ENCODE assay signal across 17 cellular contexts in genomic region chr1:160127381-160127780, GRCh38. TPM values are rescaled to one million over a fixed set of nuclear protein-coding genes. Genes with fewer than 3 reads are reported as not detected.
A peak's percentile ranks its signal among the peaks of the same experiment; 100 is the strongest.
DNase-seq lines count a peak whose midpoint lies in the region; ATAC-seq, FAIRE-seq and TF ChIP-seq lines count a peak whose summit lies in the region.
"Had no signal": no experiment of that assay in that cellular context is flagged by ENCODE, and none has a peak within 500 bp of the region (broad histone marks: within the 10 kb centered on the region; RNA-seq: fewer than 3 reads in every experiment).

No MANE protein-coding gene starts in this region.

- no peaks in the 10 kb centered on the region for H3K9me3 ChIP-seq in A549
- H3K9me3 ChIP-seq in hepatocyte (ENCODE audit: low read depth), result no peaks in the 10 kb centered on the region
- H3K9me3 ChIP-seq in skeletal muscle tissue (ENCODE audit: control insufficient read depth in 3 of 3, low read length in 3 of 3), result no peaks in the 10 kb centered on the region
- H3K9me3 ChIP-seq: HAP-1, MG63 had no signal

- no peaks in the 10 kb centered on the region for H3K9me2 ChIP-seq in hepatocyte (replicated peaks; ENCODE audit: insufficient read depth)

- ATAC-seq in A549 (no peak), HG03354 (IDR thresholded peaks at IDR 0.05; ENCODE audit: poor library complexity, severe bottlenecking, unreplicated experiment) (no peak)

- H3K4me1 ChIP-seq in A549 (peaks cover 63% of the 10 kb centered on the region), hepatocyte (ENCODE audit: insufficient read depth) (peaks cover 8% of the 10 kb centered on the region), skeletal muscle tissue (ENCODE audit: control insufficient read depth in 3 of 3, insufficient read depth in 3 of 3, low read length in 3 of 3) (peaks cover 90 to 96% (median 90%) of the 10 kb centered on the region in 3 donors)
- H3K4me1 ChIP-seq: HAP-1 had no signal

- no peaks in the 10 kb centered on the region for H3K79me2 ChIP-seq in hepatocyte

- POLR2A ChIA-PET in A549 (lab: Yijun Ruan, JAX), result no interaction called here

- no peak for TF ChIP-seq RAD21 in A549 (conservative IDR thresholded peaks at IDR 0.05 in 1 of 2, IDR thresholded peaks at IDR 0.05 in 1 of 2)

- H3K27ac ChIP-seq in A549, result peak overlapping the region; percentile 60 to 85; a peak in 5 of 6 replicates
- peak overlapping the region; percentile 72 for H3K27ac ChIP-seq in angular gyrus (ENCODE audit: low read depth, low read length)
- H3K27ac ChIP-seq in hepatocyte, result peak overlapping the region; percentile 58
- peak overlapping the region; percentile 96 for H3K27ac ChIP-seq in skeletal muscle tissue (ENCODE audit: low read depth, low read length)
- H3K27ac ChIP-seq: KMS-11, PC-9 had no signal

- WGBS in A549 (ENCODE audit: missing lambda C conversion rate), result 96% methylated on average over 6 of the region's 9 CpGs
- 95% methylated on average over 9 of the region's 9 CpGs for WGBS in hepatocyte (ENCODE audit: low lambda C conversion rate, missing lambda C conversion rate)

- no peak overlapping the region for H2AFZ ChIP-seq in hepatocyte

- no peak for TF ChIP-seq CTCF in A549 (IDR thresholded peaks at IDR 0.05)
- no peak for TF ChIP-seq CTCF in hepatocyte (IDR thresholded peaks at IDR 0.05; ENCODE audit: poor library complexity)

- no peaks in the 10 kb centered on the region for H3K36me3 ChIP-seq in hepatocyte (replicated peaks; ENCODE audit: insufficient read depth, low read depth)
- peaks cover 58 to 71% (median 66%) of the 10 kb centered on the region in 3 donors for H3K36me3 ChIP-seq in skeletal muscle tissue (ENCODE audit: control insufficient read depth in 3 of 3, insufficient read depth in 3 of 3, low read length in 3 of 3)
- H3K36me3 ChIP-seq: HAP-1, MG63 had no signal

- peak overlapping the region; percentile 49; the same call in 2 of the 3 replicates for H3K4me2 ChIP-seq in A549
- H3K4me2 ChIP-seq in hepatocyte, result no peak overlapping the region
- H3K4me2 ChIP-seq: KMS-11 had no signal

- DNase-seq in A549 (ENCODE audit: low read depth in 1 of 2, low spot score in 1 of 2), result no peak
- no peak for DNase-seq in hepatocyte (ENCODE audit: low spot score)
- DNase-seq in iPS-NIHi7 (ENCODE audit: extremely low spot score), result no peak
- no peak for DNase-seq in SIG-M5 (lab: John Stamatoyannopoulos, UW)
- DNase-seq in cortex of kidney (lab: John Stamatoyannopoulos, UW), result no peak
- DNase-seq: NCI-H1092 treated with DMSO at 0.1 percent for 48 hours, NCI-H1694 treated with DMSO at 0.1 percent for 48 hours, NCI-H446, NCI-H748 treated with DMSO at 0.1 percent for 48 hours had no signal

- H4K20me1 ChIP-seq in hepatocyte (ENCODE audit: insufficient read depth, poor library complexity, severe bottlenecking), result no peaks in the 10 kb centered on the region

- FAIRE-seq in A549 (lab: Jason Lieb, UNC), result no peak

- CTCF ChIA-PET in A549 (lab: Yijun Ruan, JAX), result interaction anchor here (0.6 to 23.7 kb wide), 3 partner anchors 22 to 164 kb away, joined by 3 to 222 read pairs (median 4); no protein-coding TSS in a partner anchor

- TF ChIP-seq EP300 in A549 (IDR thresholded peaks at IDR 0.05), result no peak

- no peak overlapping the region for H3K4me3 ChIP-seq in A549
- H3K4me3 ChIP-seq in hepatocyte, result no peak overlapping the region
- peak overlapping the region in 1 of 3 donors; percentile 61 for H3K4me3 ChIP-seq in skeletal muscle tissue (ENCODE audit: low read length in 3 of 3)
- H3K4me3 ChIP-seq: HAP-1, MG63, PC-9 had no signal

- peak overlapping the region; percentile 67 to 81 (median 73) for H3K9ac ChIP-seq in skeletal muscle tissue (ENCODE audit: low read depth in 1 of 3, low read length in 3 of 3)
- H3K9ac ChIP-seq: KMS-11 had no signal

- no peaks in the 10 kb centered on the region for H3K27me3 ChIP-seq in hepatocyte
- no peaks in the 10 kb centered on the region for H3K27me3 ChIP-seq in skeletal muscle tissue (ENCODE audit: control insufficient read depth in 3 of 3, insufficient read depth in 3 of 3, low read length in 3 of 3)
- H3K27me3 ChIP-seq: MG63 had no signal

- TF ChIP-seq POLR2A in A549 (IDR thresholded peaks at IDR 0.05; ENCODE audit: low read length), result no peak

TF ChIP-seq in A549, 52 proteins besides CTCF, POLR2A, EP300 and RAD21:
- TF ChIP-seq NR3C1 (IDR thresholded peaks at IDR 0.05) (no peak), GATA3 (IDR thresholded peaks at IDR 0.05; ENCODE audit: borderline replicate concordance) (no peak), EHF (CRISPR knock-in tag; IDR thresholded peaks at IDR 0.05) (no peak), MAX (IDR thresholded peaks at IDR 0.05) (no peak), MYC (IDR thresholded peaks at IDR 0.05; ENCODE audit: borderline replicate concordance, low read length) (no peak), JUNB (IDR thresholded peaks at IDR 0.05) (no peak), FOXS1 (CRISPR knock-in tag; IDR thresholded peaks at IDR 0.05) (no peak), MAZ (IDR thresholded peaks at IDR 0.05; ENCODE audit: borderline replicate concordance, low read depth, low read length) (no peak), TP53 (CRISPR knock-in tag; IDR thresholded peaks at IDR 0.05) (no peak), FOSL2 (IDR thresholded peaks at IDR 0.05) (no peak), FOSL2 (CRISPR knock-in tag; IDR thresholded peaks at IDR 0.05) (no peak), RNF2 (IDR thresholded peaks at IDR 0.05; ENCODE audit: borderline replicate concordance, low read depth) (no peak), NPAS2 (CRISPR knock-in tag; IDR thresholded peaks at IDR 0.05; ENCODE audit: borderline replicate concordance) (no peak)
- TF ChIP-seq, protein P1, sequence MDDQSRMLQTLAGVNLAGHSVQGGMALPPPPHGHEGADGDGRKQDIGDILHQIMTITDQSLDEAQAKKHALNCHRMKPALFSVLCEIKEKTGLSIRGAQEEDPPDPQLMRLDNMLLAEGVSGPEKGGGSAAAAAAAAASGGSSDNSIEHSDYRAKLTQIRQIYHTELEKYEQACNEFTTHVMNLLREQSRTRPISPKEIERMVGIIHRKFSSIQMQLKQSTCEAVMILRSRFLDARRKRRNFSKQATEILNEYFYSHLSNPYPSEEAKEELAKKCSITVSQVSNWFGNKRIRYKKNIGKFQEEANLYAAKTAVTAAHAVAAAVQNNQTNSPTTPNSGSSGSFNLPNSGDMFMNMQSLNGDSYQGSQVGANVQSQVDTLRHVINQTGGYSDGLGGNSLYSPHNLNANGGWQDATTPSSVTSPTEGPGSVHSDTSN (IDR thresholded peaks at IDR 0.05), result no peak

RNA-seq across cellular contexts. Expression of gene ATP1A2, which starts 11.8 kb away (rescaled TPM):
- 0.07 and 0.09 TPM in 2 replicates for polyA plus RNA-seq in A549 (2011; rRNA removed)
- 0.04 and 0.07 TPM in 2 replicates for polyA plus RNA-seq in A549 (2012; cell fraction: cytosol; rRNA removed)
- polyA plus RNA-seq in A549 (2012; cell fraction: nucleus; rRNA removed), result 0.34 and 0.61 TPM in 2 replicates
- polyA plus RNA-seq in A549 (2017; fragmentation: RNase III; extraction: RNeasy Plus Mini Kit Qiagen cat#74134 plus additional on column Dnase treatment), result 0.10 to 0.13 TPM in 2 of 3 replicates, not detected in the other
- polyA minus RNA-seq in A549 (2011; rRNA and poly(A)+ RNA removed), result 0.70 and 0.92 TPM in 2 replicates
- total RNA-seq in hepatocyte, result 2.9 and 4.7 TPM in 2 replicates
- polyA plus RNA-seq in hepatocyte, result 0.80 and 1.5 TPM in 2 replicates
- total RNA-seq in skeletal muscle tissue, result 38.1 TPM
- total RNA-seq: A673 had no signal

RNA-seq across cellular contexts. Expression of gene ATP1A4, which starts 24.0 kb away (rescaled TPM):
- not detected in 2 replicates for polyA plus RNA-seq in A549 (2011; rRNA removed)
- polyA plus RNA-seq in A549 (2012; cell fraction: cytosol; rRNA removed), result not detected in 2 replicates
- polyA plus RNA-seq in A549 (2012; cell fraction: nucleus; rRNA removed), result not detected in 2 replicates
- not detected in 3 replicates for polyA plus RNA-seq in A549 (2017; fragmentation: RNase III; extraction: RNeasy Plus Mini Kit Qiagen cat#74134 plus additional on column Dnase treatment)
- polyA minus RNA-seq in A549 (2011; rRNA and poly(A)+ RNA removed), result not detected in 2 replicates
- 0.68 and 4.4 TPM in 2 replicates for total RNA-seq in hepatocyte
- 0.45 and 2.2 TPM in 2 replicates for polyA plus RNA-seq in hepatocyte
- total RNA-seq in skeletal muscle tissue, result under 0.01 TPM
- total RNA-seq: A673, PC-9 had no signal

RNA-seq across cellular contexts. Expression of gene IGSF8, which starts 29.0 kb away (rescaled TPM):
- polyA plus RNA-seq in A549 (2011; rRNA removed) (7.3 and 8.3 TPM in 2 replicates), A549 (2017; fragmentation: RNase III; extraction: RNeasy Plus Mini Kit Qiagen cat#74134 plus additional on column Dnase treatment) (6.3 to 8.5 TPM (median 7.8 TPM) in 3 replicates), hepatocyte (39.3 and 54.1 TPM in 2 replicates)
- polyA plus RNA-seq in A549 (2012; cell fraction: cytosol; rRNA removed), result 12.5 and 16.2 TPM in 2 replicates
- 34.3 and 45.1 TPM in 2 replicates for polyA plus RNA-seq in A549 (2012; cell fraction: nucleus; rRNA removed)
- polyA minus RNA-seq in A549 (2011; rRNA and poly(A)+ RNA removed), result 6.4 and 6.5 TPM in 2 replicates
- total RNA-seq in hepatocyte (26.0 and 36.8 TPM in 2 replicates), skeletal muscle tissue (11.5 TPM)

RNA-seq across cellular contexts. Expression of gene KCNJ9, which starts 46.0 kb away (rescaled TPM):
- polyA plus RNA-seq in A549 (2011; rRNA removed) (not detected in 2 replicates), A549 (2017; fragmentation: RNase III; extraction: RNeasy Plus Mini Kit Qiagen cat#74134 plus additional on column Dnase treatment) (not detected in 3 replicates), hepatocyte (not detected in 2 replicates)
- polyA plus RNA-seq in A549 (2012; cell fraction: cytosol; rRNA removed), result not detected in 2 replicates
- polyA plus RNA-seq in A549 (2012; cell fraction: nucleus; rRNA removed), result not detected in 2 replicates
- polyA minus RNA-seq in A549 (2011; rRNA and poly(A)+ RNA removed), result not detected in 2 replicates
- total RNA-seq in hepatocyte (not detected in 2 replicates), skeletal muscle tissue (not detected)
- total RNA-seq: A673, PC-9 had no signal

RNA-seq across cellular contexts. Expression of gene KCNJ10, which starts 57.4 kb away (rescaled TPM):
- polyA plus RNA-seq in A549 (2011; rRNA removed), result not detected in 2 replicates
- not detected in 2 replicates for polyA plus RNA-seq in A549 (2012; cell fraction: cytosol; rRNA removed)
- 0.07 TPM in 1 of 2 replicates, not detected in the other for polyA plus RNA-seq in A549 (2012; cell fraction: nucleus; rRNA removed)
- 0.05 to 0.09 TPM (median 0.05 TPM) in 3 replicates for polyA plus RNA-seq in A549 (2017; fragmentation: RNase III; extraction: RNeasy Plus Mini Kit Qiagen cat#74134 plus additional on column Dnase treatment)
- polyA minus RNA-seq in A549 (2011; rRNA and poly(A)+ RNA removed), result not detected in 2 replicates
- not detected in 2 replicates for total RNA-seq in hepatocyte
- not detected in 2 replicates for polyA plus RNA-seq in hepatocyte
- 0.52 TPM for total RNA-seq in skeletal muscle tissue
- total RNA-seq: A673, PC-9 had no signal
